ENCODE assay signal across 8 cellular contexts in genomic region chr7:131105294-131105802, GRCh38.
DNase-seq lines count a peak whose midpoint lies in the region; ATAC-seq and TF ChIP-seq lines count a peak whose summit lies in the region.

No MANE protein-coding gene starts in this region.

- H3K27me3 ChIP-seq in HUES6 (ENCODE audit: control insufficient read depth, insufficient read depth, low read length) (peaks cover 29% of the 10 kb centered on the region), layer of hippocampus (ENCODE audit: control insufficient read depth, insufficient read depth, low read length) (no peaks in the 10 kb centered on the region), subcutaneous abdominal adipose tissue (ENCODE audit: control insufficient read depth in 5 of 5, insufficient read depth in 4 of 5, low read length in 5 of 5) (no peaks in the 10 kb centered on the region)

- no peak for TF ChIP-seq CTCF in astrocyte of the spinal cord (IDR thresholded peaks at IDR 0.05; ENCODE audit: low read depth, low read length)

- no peaks in the 10 kb centered on the region for H3K9me3 ChIP-seq in HUES6 (ENCODE audit: control insufficient read depth, insufficient read depth, low read depth, low read length)
- H3K9me3 ChIP-seq in subcutaneous abdominal adipose tissue (ENCODE audit: control insufficient read depth in 5 of 5, low read length in 5 of 5), result no peaks in the 10 kb centered on the region

- H3K27ac ChIP-seq in HUES6 (ENCODE audit: low read depth, low read length) (no peak overlapping the region), layer of hippocampus (ENCODE audit: low read depth, low read length) (peak overlapping the region; percentile 90), subcutaneous abdominal adipose tissue (ENCODE audit: low read depth, low read length) (peak overlapping the region; percentile 94)

- in situ Hi-C loops in astrocyte of the spinal cord (cut with HindIII; ENCODE audit: low sequenced_read_pairs), result no loop called here

- ATAC-seq in GM21825 (IDR thresholded peaks at IDR 0.05; ENCODE audit: unreplicated experiment) (no peak), GM18867 (IDR thresholded peaks at IDR 0.05; ENCODE audit: unreplicated experiment) (no peak)

- peak overlapping the region; percentile 74 for H3K4me3 ChIP-seq in HUES6 (ENCODE audit: low read depth, low read length)
- H3K4me3 ChIP-seq in astrocyte of the spinal cord (ENCODE audit: low read depth, low read length), result peak overlapping the region; percentile 39
- peak overlapping the region; percentile 63 to 88 (median 75) for H3K4me3 ChIP-seq in subcutaneous abdominal adipose tissue (ENCODE audit: low read depth in 1 of 5, low read length in 5 of 5)

- peak overlapping the region; percentile 58 for H3K9ac ChIP-seq in HUES6 (ENCODE audit: low read length)
- peak overlapping the region; percentile 43 to 83 (median 74) for H3K9ac ChIP-seq in subcutaneous abdominal adipose tissue (ENCODE audit: low read length in 5 of 5)

- DNase-seq in EH (ENCODE audit: low read depth), result peak; percentile 19
- DNase-seq in astrocyte of the spinal cord (ENCODE audit: low read depth, low spot score), result peak; percentile 12
- DNase-seq in NOMO-1 treated with DMSO at 0.1 percent for 48 hours (lab: John Stamatoyannopoulos, UW; ENCODE audit: unreplicated experiment), result no peak

- 0 out of 2 replicates have a peak, but pooled peaks cover 5% of the 10 kb centered on the region for H3K36me3 ChIP-seq in HUES6 (ENCODE audit: control insufficient read depth, insufficient read depth, low read length)
- peaks cover 0 to 13% (median 1%) of the 10 kb centered on the region in 5 donors for H3K36me3 ChIP-seq in subcutaneous abdominal adipose tissue (ENCODE audit: control insufficient read depth in 5 of 5, insufficient read depth in 5 of 5, low read length in 5 of 5)

- H3K4me1 ChIP-seq in HUES6 (ENCODE audit: control insufficient read depth, insufficient read depth, low read length) (peaks cover 21% of the 10 kb centered on the region), subcutaneous abdominal adipose tissue (ENCODE audit: control insufficient read depth in 5 of 5, insufficient read depth in 5 of 5, low read length in 5 of 5) (peaks cover 1 to 57% (median 50%) of the 10 kb centered on the region in 5 donors)
